15 cellular contexts compared by ENCODE assay signal in genomic region chr7:128112781-128113221, GRCh38.
DNase-seq lines count a peak whose midpoint lies in the region; ATAC-seq and TF ChIP-seq lines count a peak whose summit lies in the region.
"Had no signal": no experiment of that assay in that cellular context is flagged by ENCODE, and none has a peak within 500 bp of the region (broad histone marks: within the 10 kb centered on the region; RNA-seq: fewer than 3 reads in every experiment).

No MANE protein-coding gene starts in this region.

- peak overlapping the region; percentile 48 for H3K4me3 Mint-ChIP-seq in activated naive CD8-positive, alpha-beta T cell treated with anti-CD3 and anti-CD28 coated beads, Interleukin-2, amount 10 ng/mL, durations not matched to agents 7 days and 5 days
- peak overlapping the region in 7 of 8 donors; percentile 60 to 90 (median 78) for H3K4me3 Mint-ChIP-seq in naive B cell
- H3K4me3 Mint-ChIP-seq: activated T-cell treated with anti-CD3 and anti-CD28 coated beads, Interleukin-2, amount 50 U/mL, for 4 hours had no signal

- H4K20me1 ChIP-seq in DOHH2 (ENCODE audit: control insufficient read depth, insufficient read depth, low read depth, low read length), result no peaks in the 10 kb centered on the region

- peak overlapping the region; percentile 80 for H3K27ac Mint-ChIP-seq in activated naive CD8-positive, alpha-beta T cell treated with anti-CD3 and anti-CD28 coated beads, Interleukin-2, amount 10 ng/mL, durations not matched to agents 7 days and 5 days
- peak overlapping the region; percentile 66 to 89 (median 84) for H3K27ac Mint-ChIP-seq in naive B cell

- H3K27me3 ChIP-seq in DOHH2 (ENCODE audit: control insufficient read depth, low read length), result no peaks in the 10 kb centered on the region

- no peaks in the 10 kb centered on the region for H3K79me2 ChIP-seq in DOHH2 (ENCODE audit: control insufficient read depth, low read length)

- H3K36me3 Mint-ChIP-seq in activated naive CD8-positive, alpha-beta T cell treated with anti-CD3 and anti-CD28 coated beads, Interleukin-2, amount 10 ng/mL, durations not matched to agents 7 days and 5 days, result no peaks in the 10 kb centered on the region
- no peaks in the 10 kb centered on the region for H3K36me3 Mint-ChIP-seq in naive B cell

- H3K4me1 ChIP-seq in DOHH2 (ENCODE audit: control insufficient read depth, low read length), result peaks cover 84% of the 10 kb centered on the region

- H3K27ac ChIP-seq in DOHH2 (ENCODE audit: low read depth, low read length), result peak overlapping the region; percentile 91
- H3K27ac ChIP-seq: epithelial cell of prostate, left ventricle myocardium inferior, thoracic aorta had no signal

- H3K4me1 Mint-ChIP-seq in activated naive CD8-positive, alpha-beta T cell treated with anti-CD3 and anti-CD28 coated beads, Interleukin-2, amount 10 ng/mL, durations not matched to agents 7 days and 5 days, result peaks cover 50% of the 10 kb centered on the region
- H3K4me1 Mint-ChIP-seq in naive B cell, result peaks cover 62 to 77% (median 68%) of the 10 kb centered on the region in 3 donors

- DNase-seq in NAMALWA (ENCODE audit: low spot score) (peak; percentile 59), naive B cell (peak; percentile 36), NCI-H128 (lab: John Stamatoyannopoulos, UW; ENCODE audit: unreplicated experiment) (no peak)
- peak; percentile 41 for DNase-seq in activated naive CD8-positive, alpha-beta T cell treated with anti-CD3 and anti-CD28 coated beads, Interleukin-2, amount 10 ng/mL, durations not matched to agents 7 days and 5 days
- no peak for DNase-seq in stimulated activated CD4-positive, alpha-beta T cell treated with anti-CD3 and anti-CD28 coated beads, Interleukin-4, amount 100 ng/mL, for 24 hours
- no peak for DNase-seq in stimulated activated CD4-positive, alpha-beta T cell treated with anti-CD3 and anti-CD28 coated beads, Interleukin-4, amount 100 ng/mL, for 4 hours
- DNase-seq: activated CD4-positive, CD25-positive, alpha-beta regulatory T cell; activated T-cell treated with anti-CD3 and anti-CD28 coated beads, Interleukin-2, amount 50 U/mL, for 4 hours; left ventricle myocardium inferior; occipital lobe; Right ventricle myocardium superior had no signal

- TF ChIP-seq CTCF in DOHH2 (IDR thresholded peaks at IDR 0.05; ENCODE audit: low read depth, low read length, poor library complexity, severe bottlenecking), result no peak

- H3K4me3 ChIP-seq in DOHH2 (ENCODE audit: low read length), result peak overlapping the region; percentile 61
- H3K4me3 ChIP-seq: left ventricle myocardium inferior, smooth muscle cell, thoracic aorta had no signal

- H3K36me3 ChIP-seq in DOHH2 (ENCODE audit: control insufficient read depth, low read length), result no peaks in the 10 kb centered on the region
- H3K36me3 ChIP-seq: left ventricle myocardium inferior, thoracic aorta had no signal

- H3K9me2 ChIP-seq in DOHH2 (replicated peaks; ENCODE audit: control insufficient read depth, low read length), result no peaks in the 10 kb centered on the region

- H3K4me2 ChIP-seq in DOHH2 (ENCODE audit: low read length), result peak overlapping the region; percentile 89
- H3K4me2 ChIP-seq: smooth muscle cell had no signal

- POLR2A ChIA-PET in activated naive CD8-positive, alpha-beta T cell treated with anti-CD3 and anti-CD28 coated beads, Interleukin-2, amount 10 ng/mL, durations not matched to agents 7 days and 5 days (lab: Charles Lee), result interaction anchor here (0.9 to 1.3 kb wide), 3 partner anchors 9 to 23 kb away, joined by 4 read pairs; no protein-coding TSS in a partner anchor

- H3K9me3 Mint-ChIP-seq in activated naive CD8-positive, alpha-beta T cell treated with anti-CD3 and anti-CD28 coated beads, Interleukin-2, amount 10 ng/mL, durations not matched to agents 7 days and 5 days, result no peaks in the 10 kb centered on the region
- H3K9me3 Mint-ChIP-seq in naive B cell, result peaks cover 0 to 3% (median 0%) of the 10 kb centered on the region in 7 donors
- H3K9me3 Mint-ChIP-seq: activated T-cell treated with anti-CD3 and anti-CD28 coated beads, Interleukin-2, amount 50 U/mL, for 4 hours had no signal

- H3K9me3 ChIP-seq in DOHH2 (ENCODE audit: control insufficient read depth, insufficient read depth, low read length), result no peaks in the 10 kb centered on the region
- H3K9me3 ChIP-seq: left ventricle myocardium inferior, thoracic aorta had no signal

- ATAC-seq in activated naive CD8-positive, alpha-beta T cell treated with anti-CD3 and anti-CD28 coated beads, Interleukin-2, amount 10 ng/mL, durations not matched to agents 7 days and 5 days (ENCODE audit: low read depth), result no peak
- peak; percentile 19 to 24 for ATAC-seq in naive B cell (ENCODE audit: low read depth in 2 of 2)

- H3F3A ChIP-seq in DOHH2 (ENCODE audit: control insufficient read depth, insufficient read depth), result peaks cover 47% of the 10 kb centered on the region

- no peaks in the 10 kb centered on the region for H3K27me3 Mint-ChIP-seq in activated naive CD8-positive, alpha-beta T cell treated with anti-CD3 and anti-CD28 coated beads, Interleukin-2, amount 10 ng/mL, durations not matched to agents 7 days and 5 days
- no peaks in the 10 kb centered on the region for H3K27me3 Mint-ChIP-seq in naive B cell

Comparison
In these comparisons a context has a peak if more than half of its experiments do, and no peak if none do; other contexts are left out.
1. DNase-seq: peak in NAMALWA (single experiment), activated naive CD8-positive, alpha-beta T cell treated with anti-CD3 and anti-CD28 coated beads, Interleukin-2, amount 10 ng/mL, durations not matched to agents 7 days and 5 days (single experiment) and naive B cell (single experiment); none in stimulated activated CD4-positive, alpha-beta T cell treated with anti-CD3 and anti-CD28 coated beads, Interleukin-4, amount 100 ng/mL, for 24 hours (single experiment), stimulated activated CD4-positive, alpha-beta T cell treated with anti-CD3 and anti-CD28 coated beads, Interleukin-4, amount 100 ng/mL, for 4 hours (0 of 2) and NCI-H128 (single experiment).